8 cellular contexts compared by ENCODE assay signal in genomic region chr5:151063136-151063544, GRCh38. TPM values are rescaled to one million over a fixed set of nuclear protein-coding genes. Genes with fewer than 3 reads are reported as not detected.
A peak's percentile ranks its signal among the peaks of the same experiment; 100 is the strongest.
DNase-seq lines count a peak whose midpoint lies in the region; ATAC-seq, FAIRE-seq and TF ChIP-seq lines count a peak whose summit lies in the region.

No MANE protein-coding gene starts in this region.

- H3K27ac Mint-ChIP-seq in nephron progenitor cell: no peak overlapping the region

- H3K36me3 Mint-ChIP-seq in nephron progenitor cell (ENCODE audit: low read depth): peaks cover 37% of the 10 kb centered on the region

- H3K4me1 ChIP-seq in esophagus squamous epithelium (peaks cover 31 to 73% (median 53%) of the 10 kb centered on the region in 3 donors), psoas muscle (peaks cover 91% of the 10 kb centered on the region)

- intact Hi-C loops in esophagus squamous epithelium (cut with DNase I) (no loop called here), psoas muscle (cut with DNase I) (no loop called here)

- peak; percentile 93 for FAIRE-seq in RCC 7860 (lab: Jason Lieb, UNC)

- TF ChIP-seq CTCF in esophagus squamous epithelium (IDR thresholded peaks at IDR 0.05) (no peak), psoas muscle (IDR thresholded peaks at IDR 0.05) (no peak), nephron progenitor cell (IDR thresholded peaks at IDR 0.05) (no peak)

- peak overlapping the region; percentile 25 to 75 (median 68) for H3K27ac ChIP-seq in esophagus squamous epithelium
- peak overlapping the region; percentile 92 for H3K27ac ChIP-seq in psoas muscle

- no peaks in the 10 kb centered on the region for H3K27me3 Mint-ChIP-seq in nephron progenitor cell (ENCODE audit: low read depth, poor library complexity)

- no peaks in the 10 kb centered on the region for H3K27me3 ChIP-seq in esophagus squamous epithelium
- H3K27me3 ChIP-seq in psoas muscle (ENCODE audit: insufficient read depth in 3 of 3, low read length in 2 of 3): no peaks in the 10 kb centered on the region

- H3K9me3 Mint-ChIP-seq in nephron progenitor cell: no peaks in the 10 kb centered on the region

- peak overlapping the region in 1 of 4 donors; percentile 22 for H3K4me3 ChIP-seq in esophagus squamous epithelium
- peak overlapping the region; percentile 48 for H3K4me3 ChIP-seq in psoas muscle

- H3K36me3 ChIP-seq in esophagus squamous epithelium (peaks cover 0 to 87% (median 17%) of the 10 kb centered on the region in 3 donors), psoas muscle (ENCODE audit: insufficient read depth in 1 of 2, low read depth in 1 of 2) (peaks cover 0 to 52% of the 10 kb centered on the region in 2 donors)

- no peak for TF ChIP-seq POLR2A in esophagus squamous epithelium (IDR thresholded peaks at IDR 0.05)

- H3K9me3 ChIP-seq in esophagus squamous epithelium (no peaks in the 10 kb centered on the region), psoas muscle (no peaks in the 10 kb centered on the region)

- WGBS in esophagus squamous epithelium, 2 donors: 65 to 74% methylated on average over 5 of the region's 5 CpGs
- 37 to 58% (median 43%) methylated on average over 5 of the region's 5 CpGs for WGBS in psoas muscle, 3 donors

- peak; percentile 89 for DNase-seq in ELR (ENCODE audit: low read depth)
- peak; percentile 88 for DNase-seq in RCC 7860 (ENCODE audit: low spot score)
- DNase-seq in esophagus squamous epithelium (lab: John Stamatoyannopoulos, UW): no peak
- no peak for DNase-seq in psoas muscle
- DNase-seq in nephron progenitor cell: no peak
- DNase-seq in NCI-H1436 treated with DMSO at 0.1 percent for 48 hours (lab: John Stamatoyannopoulos, UW): no peak
- no peak for DNase-seq in UCSD-AML1 (lab: John Stamatoyannopoulos, UW; ENCODE audit: unreplicated experiment)

- H3K4me3 Mint-ChIP-seq in nephron progenitor cell: no peak overlapping the region

- ATAC-seq in psoas muscle (peak; percentile 70 to 83 (median 81)), HG03457 (IDR thresholded peaks at IDR 0.05; ENCODE audit: unreplicated experiment) (no peak)

- peaks cover 26% of the 10 kb centered on the region for H3K4me1 Mint-ChIP-seq in nephron progenitor cell

RNA-seq across cellular contexts. Expression of gene TNIP1, which starts 17.7 kb away (rescaled TPM):
- total RNA-seq in esophagus squamous epithelium: 100 to 1,000 TPM in 1 of 4 donors, 10 to 100 TPM in 3; 55.5 to 109 (median 95.4) TPM
- 100 to 1,000 TPM; 114 to 218 (median 149) TPM for total RNA-seq in psoas muscle
- polyA plus RNA-seq in psoas muscle: 100 to 1,000 TPM in 2 of 3 donors, 10 to 100 TPM in 1; 55.5 to 167 (median 106) TPM

RNA-seq across cellular contexts. Expression of gene GPX3, which starts 42.7 kb away (rescaled TPM):
- 1,000 to 10,000 TPM in 1 of 4 donors, 100 to 1,000 TPM in 3; 166 to 1,028 (median 489) TPM for total RNA-seq in esophagus squamous epithelium
- total RNA-seq in psoas muscle: 100 to 1,000 TPM; 447 to 852 (median 690) TPM
- 100 to 1,000 TPM; 551 to 766 (median 552) TPM for polyA plus RNA-seq in psoas muscle

Comparison
In these comparisons a context has a peak if more than half of its experiments do, and no peak if none do; other contexts are left out.
1. DNase-seq: peak in ELR (single experiment) and RCC 7860 (single experiment); none in esophagus squamous epithelium (single experiment), psoas muscle (0 of 2), nephron progenitor cell (single experiment), NCI-H1436 treated with DMSO at 0.1 percent for 48 hours (single experiment) and UCSD-AML1 (single experiment).